ENCODE assay signal across 9 cellular contexts in genomic region chr1:160665330-160666078, GRCh38. TPM values are rescaled to one million over a fixed set of nuclear protein-coding genes. Genes with fewer than 3 reads are reported as not detected.
A peak's percentile ranks its signal among the peaks of the same experiment; 100 is the strongest.
DNase-seq lines count a peak whose midpoint lies in the region; ATAC-seq, FAIRE-seq and TF ChIP-seq lines count a peak whose summit lies in the region.
"Had no signal": no experiment of that assay in that cellular context is flagged by ENCODE, and none has a peak within 500 bp of the region (broad histone marks: within the 10 kb centered on the region; RNA-seq: fewer than 3 reads in every experiment).

No MANE protein-coding gene starts in this region.

- ATAC-seq in sciatic nerve (peak; percentile 36), HG03108 (IDR thresholded peaks at IDR 0.05; ENCODE audit: unreplicated experiment) (no peak)

- H3K4me1 ChIP-seq in esophagus muscularis mucosa = peaks cover 0 to 7% (median 2%) of the 10 kb centered on the region in 4 donors

- no peak for TF ChIP-seq POLR2A in esophagus muscularis mucosa (IDR thresholded peaks at IDR 0.05; ENCODE audit: low read depth)

- no peak for DNase-seq in GM19239 (ENCODE audit: insufficient read length, low spot score)
- DNase-seq in SKM-1 (lab: John Stamatoyannopoulos, UW; ENCODE audit: unreplicated experiment) = peak; percentile 95
- DNase-seq in esophagus muscularis mucosa (ENCODE audit: extremely low spot score) = peak; percentile 91
- peak; percentile 65 for DNase-seq in sciatic nerve (ENCODE audit: low spot score)
- no peak for DNase-seq in globus pallidus (ENCODE audit: low spot score)
- DNase-seq in NCI-H226 = no peak
- DNase-seq in T-helper 9 cell = no peak

- peak; percentile 58 for TF ChIP-seq EP300 in esophagus muscularis mucosa (IDR thresholded peaks at IDR 0.05)

- intact Hi-C loops in esophagus muscularis mucosa (cut with DNase I) (no loop called here), sciatic nerve (cut with DNase I) (no loop called here)

- 33% methylated on average over 6 of the region's 6 CpGs for WGBS in esophagus muscularis mucosa

- FAIRE-seq in GM19239 (lab: Jason Lieb, UNC) = peak; percentile 97
- FAIRE-seq: islet of Langerhans had no signal

- no peak for TF ChIP-seq CTCF in esophagus muscularis mucosa (IDR thresholded peaks at IDR 0.05)

- H3K4me3 ChIP-seq in esophagus muscularis mucosa = no peak overlapping the region

- peak overlapping the region in 3 of 4 donors; percentile 4 to 67 (median 19) for H3K27ac ChIP-seq in esophagus muscularis mucosa (replicated peaks in 1 of 4)

- H3K9me3 ChIP-seq in esophagus muscularis mucosa = peaks cover 0 to 13% (median 7%) of the 10 kb centered on the region in 4 donors

- no peaks in the 10 kb centered on the region for H3K36me3 ChIP-seq in esophagus muscularis mucosa

- peaks cover 0 to 3% (median 0%) of the 10 kb centered on the region in 4 donors for H3K27me3 ChIP-seq in esophagus muscularis mucosa

RNA-seq across cellular contexts. Expression of gene SLAMF1, which starts 18.7 kb away (rescaled TPM):
- total RNA-seq in esophagus muscularis mucosa (1 to 10 TPM in 2 of 4 donors, under 1 TPM in 2; 0.57 to 5.0 (median 0.95) TPM), sciatic nerve (0.71 TPM)

RNA-seq across cellular contexts. Expression of gene CD48, which starts 46.1 kb away (rescaled TPM):
- 10 to 100 TPM in 1 of 4 donors, 1 to 10 TPM in 3; 1.1 to 14.6 (median 2.6) TPM for total RNA-seq in esophagus muscularis mucosa
- 6.8 TPM for total RNA-seq in sciatic nerve

Comparison
In these comparisons a context has a peak if more than half of its experiments do, and no peak if none do; other contexts are left out.
1. DNase-seq: peak in SKM-1 (single experiment), esophagus muscularis mucosa (single experiment) and sciatic nerve (single experiment); none in GM19239 (single experiment), globus pallidus (single experiment), NCI-H226 (single experiment) and T-helper 9 cell (single experiment).